Comparison of ENCODE assay signal across 1 cellular context in the genomic region with DNA sequence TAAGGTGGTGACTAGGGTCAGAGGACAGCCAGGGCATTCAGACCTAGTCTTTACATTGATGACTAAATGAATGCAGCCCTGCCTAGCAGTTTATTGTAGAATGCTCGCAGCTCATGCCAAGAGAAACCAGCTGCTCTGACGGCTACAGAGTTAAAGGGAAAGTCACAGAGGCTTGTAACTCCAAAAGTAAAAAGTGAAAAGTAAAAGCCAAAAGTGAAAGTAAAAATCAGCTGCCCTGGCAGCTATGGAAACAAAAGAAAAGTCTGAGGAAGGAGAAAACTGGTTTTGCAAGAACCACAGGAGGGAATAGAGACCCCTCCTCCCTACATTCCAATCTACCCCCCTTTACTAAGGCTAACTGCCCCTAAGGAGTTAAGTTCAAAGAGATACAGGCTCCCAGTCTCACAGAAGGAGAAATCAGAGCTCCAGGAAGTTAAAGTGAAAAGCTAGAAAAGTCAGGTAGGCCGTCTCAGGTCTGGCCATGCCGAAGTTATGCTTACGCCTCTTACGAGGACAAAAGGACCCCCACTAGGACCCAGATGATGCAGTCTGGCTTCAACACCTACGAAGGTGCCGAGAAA.
TF ChIP-seq lines count a peak whose summit lies in the region.

No MANE protein-coding gene starts in this region.

TF ChIP-seq in IMR-90, 13 proteins besides CTCF, POLR2A, EP300 and RAD21 (continued from another document):
- TF ChIP-seq, protein P1, sequence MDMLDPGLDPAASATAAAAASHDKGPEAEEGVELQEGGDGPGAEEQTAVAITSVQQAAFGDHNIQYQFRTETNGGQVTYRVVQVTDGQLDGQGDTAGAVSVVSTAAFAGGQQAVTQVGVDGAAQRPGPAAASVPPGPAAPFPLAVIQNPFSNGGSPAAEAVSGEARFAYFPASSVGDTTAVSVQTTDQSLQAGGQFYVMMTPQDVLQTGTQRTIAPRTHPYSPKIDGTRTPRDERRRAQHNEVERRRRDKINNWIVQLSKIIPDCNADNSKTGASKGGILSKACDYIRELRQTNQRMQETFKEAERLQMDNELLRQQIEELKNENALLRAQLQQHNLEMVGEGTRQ (IDR thresholded peaks at IDR 0.05; ENCODE audit: low read depth, low read length), result no peak
- TF ChIP-seq MAZ (IDR thresholded peaks at IDR 0.05; ENCODE audit: borderline replicate concordance, low read depth, low read length) (no peak), MXI1 (IDR thresholded peaks at IDR 0.05; ENCODE audit: borderline replicate concordance, low read depth, low read length) (no peak), RCOR1 (IDR thresholded peaks at IDR 0.05; ENCODE audit: insufficient replicate concordance, low read length) (no peak), NFE2L2 (IDR thresholded peaks at IDR 0.05; ENCODE audit: low read depth, low read length) (no peak), SMC3 (IDR thresholded peaks at IDR 0.05; ENCODE audit: low read depth, low read length) (no peak), BHLHE40 (IDR thresholded peaks at IDR 0.05; ENCODE audit: low read depth, low read length) (no peak), FOS (IDR thresholded peaks at IDR 0.05; ENCODE audit: low read depth, low read length) (no peak)
TF ChIP-seq in IMR-90: peak in this region for 0.
